In genomic region chr4:121823505-121824170, GRCh38 we compare ENCODE assay signal across 1 cellular context.
A peak's percentile ranks its signal among the peaks of the same experiment; 100 is the strongest.
TF ChIP-seq lines count a peak whose summit lies in the region.

Gene CCNA2, minus strand, starts transcription at chr4:121823883. Its CDS starts 255 bp downstream, at chr4:121823628.

TF ChIP-seq in HepG2, 621 proteins besides CTCF, POLR2A, EP300 and RAD21 (continued from another document and continues in another):
- TF ChIP-seq ZNF362 (CRISPR knock-in tag; IDR thresholded peaks at IDR 0.05; ENCODE audit: borderline replicate concordance) (no peak), TAF1 (CRISPR knock-in tag; IDR thresholded peaks at IDR 0.05) (peak; percentile 73), ETV6 (CRISPR knock-in tag; conservative IDR thresholded peaks at IDR 0.05) (no peak), SIN3A (IDR thresholded peaks at IDR 0.05; ENCODE audit: borderline replicate concordance, low read depth, low read length) (peak; percentile 99), ZBTB43 (CRISPR knock-in tag; conservative IDR thresholded peaks at IDR 0.05) (0 out of 2 replicates have a peak, but pooled peaks have one; percentile 19), THAP9 (CRISPR knock-in tag; IDR thresholded peaks at IDR 0.05; ENCODE audit: borderline replicate concordance) (peak; percentile 52; the same call in 1 of the 2 replicates), THYN1 (CRISPR knock-in tag; IDR thresholded peaks at IDR 0.05; ENCODE audit: borderline replicate concordance, low read depth) (no peak), THRA (CRISPR knock-in tag; IDR thresholded peaks at IDR 0.05; ENCODE audit: borderline replicate concordance) (no peak), ARID2 (CRISPR knock-in tag; IDR thresholded peaks at IDR 0.05; ENCODE audit: borderline replicate concordance) (no peak), ZNF770 (CRISPR knock-in tag; IDR thresholded peaks at IDR 0.05) (no peak), PLSCR1 (CRISPR knock-in tag; IDR thresholded peaks at IDR 0.05; ENCODE audit: borderline replicate concordance) (no peak), ZNF350 (CRISPR knock-in tag; IDR thresholded peaks at IDR 0.05; ENCODE audit: borderline replicate concordance, low read depth) (peak; percentile 92), ZHX2 (IDR thresholded peaks at IDR 0.05; ENCODE audit: low read depth) (peak; percentile 77), ZHX2 (CRISPR knock-in tag; IDR thresholded peaks at IDR 0.05; ENCODE audit: borderline replicate concordance) (no peak), ATF5 (CRISPR knock-in tag; IDR thresholded peaks at IDR 0.05; ENCODE audit: low read depth) (no peak), ZNF20 (CRISPR knock-in tag; IDR thresholded peaks at IDR 0.05) (no peak), AGO1 (IDR thresholded peaks at IDR 0.05; ENCODE audit: low read depth, low read length, poor library complexity, severe bottlenecking) (no peak), ZNF639 (CRISPR knock-in tag; conservative IDR thresholded peaks at IDR 0.05) (no peak), ZNF468 (CRISPR knock-in tag; IDR thresholded peaks at IDR 0.05) (no peak), FOXA1 (IDR thresholded peaks at IDR 0.05) (no peak), FOXA1 (CRISPR knock-in tag; IDR thresholded peaks at IDR 0.05) (no peak), ZFP37 (CRISPR knock-in tag; IDR thresholded peaks at IDR 0.05; ENCODE audit: borderline replicate concordance) (no peak), RARA (CRISPR knock-in tag; IDR thresholded peaks at IDR 0.05) (no peak), SMAD1 (CRISPR knock-in tag; IDR thresholded peaks at IDR 0.05; ENCODE audit: borderline replicate concordance, low read depth) (no peak), ZNF646 (CRISPR knock-in tag; IDR thresholded peaks at IDR 0.05) (peak; percentile 27; the same call in 1 of the 2 replicates), MAFF (IDR thresholded peaks at IDR 0.05; ENCODE audit: low read depth, low read length) (no peak), RFXAP (CRISPR knock-in tag; IDR thresholded peaks at IDR 0.05; ENCODE audit: borderline replicate concordance) (no peak; the same call in 1 of the 2 replicates)
